ENCODE assay signal across 8 cellular contexts in the genomic region with DNA sequence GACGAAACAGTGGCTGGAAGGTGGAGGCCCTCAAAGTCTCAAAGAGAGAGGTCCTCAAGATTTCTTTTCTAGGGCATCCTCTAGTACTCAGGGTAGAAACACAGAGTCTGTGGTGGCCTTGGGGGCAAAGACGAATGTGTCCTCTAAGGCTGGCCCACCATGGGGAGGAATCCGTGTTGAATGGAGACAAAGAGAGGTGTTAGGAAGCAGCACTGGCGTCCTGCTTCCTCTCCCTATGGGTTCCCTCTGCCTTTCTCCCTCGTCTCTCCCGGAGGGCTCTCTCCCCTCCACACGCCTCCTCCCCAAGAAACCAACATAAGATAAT.
DNase-seq lines count a peak whose midpoint lies in the region; ATAC-seq and TF ChIP-seq lines count a peak whose summit lies in the region.

No MANE protein-coding gene starts in this region.

- intact Hi-C loops in right lobe of liver (cut with DNase I) (no loop called here), vagina (cut with DNase I) (no loop called here)

- in situ Hi-C loops in astrocyte of the cerebellum (cut with HindIII; ENCODE audit: low sequenced_read_pairs): loop anchor here (5.0 to 25.0 kb wide), 2 partner anchors 290 to 380 kb away; partner anchors contain the start of gene ADAMTS6

- TF ChIP-seq CTCF in GM06990 (IDR thresholded peaks at IDR 0.05; ENCODE audit: insufficient read depth, low read length, poor library complexity, severe bottlenecking) (no peak), astrocyte of the cerebellum (IDR thresholded peaks at IDR 0.05; ENCODE audit: low read depth, low read length, missing control alignments) (no peak), right lobe of liver (IDR thresholded peaks at IDR 0.05) (no peak), vagina (IDR thresholded peaks at IDR 0.05) (no peak), mesothelial cell of epicardium (IDR thresholded peaks at IDR 0.05; ENCODE audit: unreplicated experiment) (no peak)

- no peaks in the 10 kb centered on the region for H3K36me3 Mint-ChIP-seq in mesothelial cell of epicardium

- no peaks in the 10 kb centered on the region for H3K9me3 Mint-ChIP-seq in mesothelial cell of epicardium

- WGBS in right lobe of liver (ENCODE audit: insufficient coverage, low coverage, low lambda C conversion rate, missing lambda C conversion rate): 49% methylated on average over 7 of the region's 7 CpGs

- peak overlapping the region; percentile 82 to 89 (median 86) for H3K27ac ChIP-seq in right lobe of liver
- peak overlapping the region; percentile 74 for H3K27ac ChIP-seq in vagina

- no peak overlapping the region for H3K4me3 Mint-ChIP-seq in mesothelial cell of epicardium

- TF ChIP-seq POLR2A in right lobe of liver (IDR thresholded peaks at IDR 0.05): no peak
- TF ChIP-seq POLR2A in vagina (IDR thresholded peaks at IDR 0.05): no peak

- H3K4me1 ChIP-seq in right lobe of liver (peaks cover 0 to 4% (median 1%) of the 10 kb centered on the region in 4 donors), vagina (no peaks in the 10 kb centered on the region)

- ATAC-seq in HG02852 (IDR thresholded peaks at IDR 0.05; ENCODE audit: unreplicated experiment) (peak; percentile 7), right lobe of liver (peak; percentile 19 to 38 (median 26))

- DNase-seq in GM06990 (ENCODE audit: extremely low read depth, insufficient read length): no peak
- no peak for DNase-seq in astrocyte of the cerebellum (ENCODE audit: low read depth)
- no peak for DNase-seq in right lobe of liver
- DNase-seq in vagina (ENCODE audit: extremely low spot score in 2 of 2): no peak
- no peak for DNase-seq in stimulated activated CD4-positive, alpha-beta T cell treated with anti-CD3 and anti-CD28 coated beads, Interleukin-12 subunit alpha, Interleukin-12 subunit beta, amount 100 ng/mL, for 4 hours
- no peak for DNase-seq in mesothelial cell of epicardium (ENCODE audit: low spot score in 2 of 2, unreplicated experiment in 2 of 2)
- DNase-seq in OCI-M2 (lab: John Stamatoyannopoulos, UW; ENCODE audit: unreplicated experiment): no peak

- no peaks in the 10 kb centered on the region for H3K27me3 ChIP-seq in GM06990 (replicated peaks; ENCODE audit: control insufficient read depth, insufficient read depth, low read length)
- no peaks in the 10 kb centered on the region for H3K27me3 ChIP-seq in right lobe of liver
- no peaks in the 10 kb centered on the region for H3K27me3 ChIP-seq in vagina

- no peaks in the 10 kb centered on the region for H3K9me3 ChIP-seq in right lobe of liver
- H3K9me3 ChIP-seq in vagina: no peaks in the 10 kb centered on the region

- H3K27ac Mint-ChIP-seq in mesothelial cell of epicardium: no peak overlapping the region

- H3K4me1 Mint-ChIP-seq in mesothelial cell of epicardium: peaks cover 22% of the 10 kb centered on the region

- H3K4me3 ChIP-seq in GM06990 (replicated peaks; ENCODE audit: low read depth, low read length): peak overlapping the region; percentile 71
- H3K4me3 ChIP-seq in astrocyte of the cerebellum (ENCODE audit: low read depth, low read length): peak overlapping the region; percentile 42
- H3K4me3 ChIP-seq in right lobe of liver: peak overlapping the region; percentile 58 to 71 (median 63)
- peak overlapping the region; percentile 57 to 69 for H3K4me3 ChIP-seq in vagina

- no peaks in the 10 kb centered on the region for H3K27me3 Mint-ChIP-seq in mesothelial cell of epicardium (ENCODE audit: low read depth)

- no peaks in the 10 kb centered on the region for H3K36me3 ChIP-seq in GM06990 (ENCODE audit: control insufficient read depth, insufficient read depth, low read length)
- no peaks in the 10 kb centered on the region for H3K36me3 ChIP-seq in right lobe of liver
- no peaks in the 10 kb centered on the region for H3K36me3 ChIP-seq in vagina
